ENCODE assay signal across 10 cellular contexts in genomic region chr7:130917669-130918128, GRCh38.
DNase-seq lines count a peak whose midpoint lies in the region; ATAC-seq, FAIRE-seq and TF ChIP-seq lines count a peak whose summit lies in the region.
"Had no signal": no experiment of that assay in that cellular context is flagged by ENCODE, and none has a peak within 500 bp of the region (broad histone marks: within the 10 kb centered on the region; RNA-seq: fewer than 3 reads in every experiment).

No MANE protein-coding gene starts in this region.

- peak overlapping the region; percentile 99 for H3K27ac ChIP-seq in PC-9
- peak overlapping the region; percentile 94 for H3K27ac ChIP-seq in osteoblast (ENCODE audit: low read depth, low read length)

- DNase-seq in EH (ENCODE audit: low read depth) = peak; percentile 71
- peak in 1 of 2 experiments; percentile 84 for DNase-seq in PC-9
- DNase-seq in bronchial epithelial cell (ENCODE audit: low read depth) = peak; percentile 90
- DNase-seq in osteoblast (ENCODE audit: insufficient read length, low spot score, missing footprints) = no peak
- DNase-seq in NCI-H774 (lab: John Stamatoyannopoulos, UW) = no peak
- DNase-seq in BE2C = no peak
- DNase-seq in GF-D8 (lab: John Stamatoyannopoulos, UW) = no peak
- DNase-seq: NCI-H1417 treated with DMSO at 0.1 percent for 48 hours had no signal

- H2AFZ ChIP-seq in PC-9 = no peak overlapping the region
- no peak overlapping the region for H2AFZ ChIP-seq in osteoblast (ENCODE audit: low read length)

- H3K36me3 ChIP-seq in PC-9 (ENCODE audit: low read depth) (0 out of 2 replicates have a peak, but pooled peaks cover 14% of the 10 kb centered on the region), bronchial epithelial cell (ENCODE audit: control insufficient read depth, insufficient read depth, low read length) (no peaks in the 10 kb centered on the region), osteoblast (ENCODE audit: insufficient read depth, low read length) (peaks cover 31% of the 10 kb centered on the region), BE2C (no peaks in the 10 kb centered on the region)
- H3K36me3 ChIP-seq: thoracic aorta had no signal

- H3K4me1 ChIP-seq in PC-9 (replicated peaks; ENCODE audit: insufficient read depth) = peaks cover 65% of the 10 kb centered on the region
- H3K4me1 ChIP-seq in osteoblast (ENCODE audit: insufficient read depth, low read length) = peaks cover 93% of the 10 kb centered on the region
- H3K4me1 ChIP-seq in BE2C = peaks cover under 1% of the 10 kb centered on the region; the same call in 1 of the 2 replicates

- H3K27me3 ChIP-seq in PC-9 (ENCODE audit: insufficient read depth, low read depth) (no peaks in the 10 kb centered on the region), bronchial epithelial cell (ENCODE audit: control insufficient read depth, insufficient read depth, low read length) (no peaks in the 10 kb centered on the region), osteoblast (ENCODE audit: insufficient read depth, low read length) (no peaks in the 10 kb centered on the region), BE2C (no peaks in the 10 kb centered on the region)

- H3K4me2 ChIP-seq in PC-9 = peak overlapping the region; percentile 93
- peak overlapping the region; percentile 63 for H3K4me2 ChIP-seq in osteoblast (ENCODE audit: insufficient read depth, low read length)

- peaks cover 83% of the 10 kb centered on the region for H3F3A ChIP-seq in PC-9 (ENCODE audit: insufficient read depth, low read depth)

- no peaks in the 10 kb centered on the region for H4K20me1 ChIP-seq in PC-9 (ENCODE audit: insufficient read depth)
- no peaks in the 10 kb centered on the region for H4K20me1 ChIP-seq in osteoblast (ENCODE audit: insufficient read depth, low read length)

- H3K4me3 ChIP-seq in PC-9 = peak overlapping the region; percentile 22; the same call in 1 of the 2 replicates
- H3K4me3 ChIP-seq in bronchial epithelial cell (ENCODE audit: low read depth, low read length) = no peak overlapping the region
- peak overlapping the region; percentile 21 for H3K4me3 ChIP-seq in osteoblast (ENCODE audit: insufficient read depth, low read length)
- H3K4me3 ChIP-seq in BE2C (ENCODE audit: low read depth, low read length) = no peak overlapping the region
- H3K4me3 ChIP-seq: thoracic aorta had no signal

- ATAC-seq in HG03457 (IDR thresholded peaks at IDR 0.05; ENCODE audit: unreplicated experiment) = no peak

- CTCF ChIA-PET in PC-9 (lab: Charles Lee) = interaction anchor here (0.5 to 0.7 kb wide), 2 partner anchors 14 to 21 kb away, joined by 3 read pairs; no protein-coding TSS in a partner anchor

- intact Hi-C loops in PC-9 (cut with micrococcal nuclease; ENCODE audit: unreplicated experiment) = no loop called here

- H3K9me3 ChIP-seq in PC-9 (ENCODE audit: insufficient read depth, low read depth) = no peaks in the 10 kb centered on the region
- no peaks in the 10 kb centered on the region for H3K9me3 ChIP-seq in osteoblast (ENCODE audit: low read depth, low read length)
- H3K9me3 ChIP-seq in BE2C = no peaks in the 10 kb centered on the region
- H3K9me3 ChIP-seq: thoracic aorta had no signal

- H3K79me2 ChIP-seq in PC-9 (ENCODE audit: low read depth) = peaks cover 58% of the 10 kb centered on the region
- H3K79me2 ChIP-seq in osteoblast (ENCODE audit: insufficient read depth, low read length) = peaks cover 84% of the 10 kb centered on the region

- FAIRE-seq in bronchial epithelial cell (lab: Jason Lieb, UNC) = no peak

- no TSS peak for BruUV-seq in PC-9 (replicated peaks; lab: Mats Ljungman, UMichigan)

- POLR2A ChIA-PET in PC-9 (lab: Charles Lee; ENCODE audit: unreplicated experiment) = interaction anchor here (0.6 kb wide), 4 partner anchors 13 to 50 kb away, joined by 5 to 7 read pairs (median 6); no protein-coding TSS in a partner anchor

- no peaks in the 10 kb centered on the region for H3K9me2 ChIP-seq in PC-9 (ENCODE audit: insufficient read depth)

- TF ChIP-seq CTCF in PC-9 (conservative IDR thresholded peaks at IDR 0.05) (no peak), bronchial epithelial cell (IDR thresholded peaks at IDR 0.05; ENCODE audit: insufficient read depth, low read length, severe bottlenecking) (no peak), osteoblast (IDR thresholded peaks at IDR 0.05; ENCODE audit: extremely low read depth, low read depth, low read length) (no peak), BE2C (IDR thresholded peaks at IDR 0.05; ENCODE audit: low read depth, low read length) (no peak)

Comparison
In these comparisons a context has a peak if more than half of its experiments do, and no peak if none do; other contexts are left out.
1. DNase-seq: peak in EH (single experiment) and bronchial epithelial cell (single experiment); none in osteoblast (single experiment), NCI-H774 (single experiment), BE2C (single experiment) and GF-D8 (single experiment).
2. H3K4me3 ChIP-seq: peak in PC-9 (single experiment) and osteoblast (single experiment); none in bronchial epithelial cell (single experiment) and BE2C (single experiment).